Comparison of ENCODE assay signal across 20 cellular contexts in the genomic region with DNA sequence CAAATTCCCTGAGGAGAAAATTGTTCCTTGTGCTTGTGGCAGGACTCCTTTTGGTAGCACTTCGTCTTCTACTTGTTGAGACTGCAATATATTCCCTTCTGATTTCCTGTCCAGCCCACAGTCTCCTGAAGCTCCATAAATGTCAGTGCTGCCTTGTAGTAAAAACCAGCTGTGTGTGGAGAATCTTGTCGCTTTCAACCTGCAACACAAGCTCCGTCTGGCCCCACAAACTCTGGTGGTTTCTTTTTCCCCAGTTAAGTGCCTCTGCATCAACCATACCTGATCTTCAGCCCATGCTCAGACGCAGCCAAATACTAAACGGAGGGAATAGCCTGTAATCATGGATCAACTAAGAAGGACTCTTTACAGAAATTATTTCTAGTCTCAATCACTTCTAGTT.
A peak's percentile ranks its signal among the peaks of the same experiment; 100 is the strongest.
DNase-seq lines count a peak whose midpoint lies in the region; FAIRE-seq and TF ChIP-seq lines count a peak whose summit lies in the region.
"Had no signal": no experiment of that assay in that cellular context is flagged by ENCODE, and none has a peak within 500 bp of the region (broad histone marks: within the 10 kb centered on the region; RNA-seq: fewer than 3 reads in every experiment).

No MANE protein-coding gene starts in this region.

- H3K18ac ChIP-seq in mesenchymal stem cell (ENCODE audit: low read depth in 1 of 2, low read length in 2 of 2) = no peak overlapping the region

- H4K8ac ChIP-seq in mesenchymal stem cell (ENCODE audit: low read length) = no peak overlapping the region

- TF ChIP-seq CTCF in OCI-LY1 (IDR thresholded peaks at IDR 0.05; ENCODE audit: low read length) (no peak), choroid plexus epithelial cell (conservative IDR thresholded peaks at IDR 0.05; ENCODE audit: low read depth, low read length) (no peak), osteoblast (IDR thresholded peaks at IDR 0.05; ENCODE audit: extremely low read depth, low read depth, low read length) (no peak)

- peak overlapping the region; percentile 5; the same call in 1 of the 2 replicates for H3K4me2 ChIP-seq in OCI-LY1 (ENCODE audit: low read length)
- H3K4me2 ChIP-seq in mesenchymal stem cell (ENCODE audit: low read length, poor library complexity, severe bottlenecking) = no peak overlapping the region
- H3K4me2 ChIP-seq in osteoblast (ENCODE audit: insufficient read depth, low read length) = no peak overlapping the region

- H3K4me3 ChIP-seq in OCI-LY1 (ENCODE audit: low read depth, low read length, poor library complexity, severe bottlenecking) = no peak overlapping the region
- H3K4me3 ChIP-seq in choroid plexus epithelial cell (ENCODE audit: low read depth, low read length) = peak overlapping the region; percentile 30
- H3K4me3 ChIP-seq in mesenchymal stem cell (ENCODE audit: insufficient read depth in 1 of 2, low read depth in 1 of 2, low read length in 2 of 2) = no peak overlapping the region
- no peak overlapping the region for H3K4me3 ChIP-seq in osteoblast (ENCODE audit: insufficient read depth, low read length)

- no peak overlapping the region for H3K9ac ChIP-seq in OCI-LY1 (ENCODE audit: low read length)
- no peak overlapping the region for H3K9ac ChIP-seq in mesenchymal stem cell (ENCODE audit: low read length)

- H3K27me3 ChIP-seq in OCI-LY1 (ENCODE audit: insufficient read depth, low read length) = no peaks in the 10 kb centered on the region
- no peaks in the 10 kb centered on the region for H3K27me3 ChIP-seq in mesenchymal stem cell (ENCODE audit: control insufficient read depth in 1 of 2, insufficient read depth in 1 of 2, low read length in 2 of 2)
- H3K27me3 ChIP-seq in osteoblast (ENCODE audit: insufficient read depth, low read length) = no peaks in the 10 kb centered on the region

- H3K4me1 ChIP-seq in OCI-LY1 (ENCODE audit: insufficient read depth, low read length, severe bottlenecking) = peaks cover 5% of the 10 kb centered on the region
- H3K4me1 ChIP-seq in mesenchymal stem cell (ENCODE audit: control insufficient read depth, insufficient read depth, low read depth, low read length) = no peaks in the 10 kb centered on the region
- H3K4me1 ChIP-seq in osteoblast (ENCODE audit: insufficient read depth, low read length) = no peaks in the 10 kb centered on the region

- H2BK120ac ChIP-seq in mesenchymal stem cell (ENCODE audit: low read depth, low read length) = no peak overlapping the region

- no peaks in the 10 kb centered on the region for H3K79me1 ChIP-seq in mesenchymal stem cell (replicated peaks; ENCODE audit: low read length, poor library complexity, severe bottlenecking)

- H2AFZ ChIP-seq in OCI-LY1 (ENCODE audit: low read length) (peak overlapping the region; percentile 46), mesenchymal stem cell (ENCODE audit: low read depth, low read length) (no peak overlapping the region), osteoblast (ENCODE audit: low read length) (no peak overlapping the region)

- no peaks in the 10 kb centered on the region for H3K9me2 ChIP-seq in OCI-LY1 (ENCODE audit: low read depth, low read length)

- H2AK5ac ChIP-seq in mesenchymal stem cell (ENCODE audit: low read length, severe bottlenecking) = no peak overlapping the region

- no peak for FAIRE-seq in HTR-8/SVneo (lab: Jason Lieb, UNC)

- no peak overlapping the region for H2BK15ac ChIP-seq in mesenchymal stem cell (ENCODE audit: low read depth, poor library complexity, severe bottlenecking)

- no peak overlapping the region for H3K23ac ChIP-seq in mesenchymal stem cell (ENCODE audit: low read length in 2 of 2)

- H3K9me3 ChIP-seq in OCI-LY1 (ENCODE audit: low read length) = 0 out of 2 replicates have a peak, but pooled peaks cover 2% of the 10 kb centered on the region
- H3K9me3 ChIP-seq in mesenchymal stem cell (ENCODE audit: control insufficient read depth, low read length) = peaks cover 7% of the 10 kb centered on the region
- peaks cover 6% of the 10 kb centered on the region for H3K9me3 ChIP-seq in osteoblast (ENCODE audit: low read depth, low read length)

- H3K36me3 ChIP-seq in OCI-LY1 (ENCODE audit: insufficient read depth, low read length) = no peaks in the 10 kb centered on the region
- no peaks in the 10 kb centered on the region for H3K36me3 ChIP-seq in mesenchymal stem cell (ENCODE audit: control insufficient read depth in 1 of 2, insufficient read depth in 2 of 2, low read depth in 1 of 2, low read length in 2 of 2)
- H3K36me3 ChIP-seq in osteoblast (ENCODE audit: insufficient read depth, low read length) = no peaks in the 10 kb centered on the region

- no peak overlapping the region for H3K4ac ChIP-seq in mesenchymal stem cell (ENCODE audit: low read depth in 1 of 2, low read length in 2 of 2)

- H3K79me2 ChIP-seq in OCI-LY1 (ENCODE audit: insufficient read depth, low read length) (no peaks in the 10 kb centered on the region), osteoblast (ENCODE audit: insufficient read depth, low read length) (no peaks in the 10 kb centered on the region)

- no peak overlapping the region for H4K91ac ChIP-seq in mesenchymal stem cell (ENCODE audit: low read length)

- H3K14ac ChIP-seq in mesenchymal stem cell (ENCODE audit: low read length in 2 of 2) = no peak overlapping the region

- no peak overlapping the region for H2BK12ac ChIP-seq in mesenchymal stem cell (ENCODE audit: low read length in 2 of 2)

- H3K27ac ChIP-seq in OCI-LY1 (ENCODE audit: low read depth, low read length, poor library complexity, severe bottlenecking) = no peak overlapping the region
- H3K27ac ChIP-seq in mesenchymal stem cell (ENCODE audit: low read length, poor library complexity, severe bottlenecking) = no peak overlapping the region
- H3K27ac ChIP-seq in substantia nigra (ENCODE audit: low read depth, low read length, poor library complexity, severe bottlenecking) = no peak overlapping the region
- no peak overlapping the region for H3K27ac ChIP-seq in osteoblast (ENCODE audit: low read depth, low read length)

- no peaks in the 10 kb centered on the region for H3F3A ChIP-seq in OCI-LY1 (ENCODE audit: insufficient read depth, low read length)

- H4K20me1 ChIP-seq in OCI-LY1 (ENCODE audit: insufficient read depth, low read length) = no peaks in the 10 kb centered on the region
- H4K20me1 ChIP-seq in osteoblast (ENCODE audit: insufficient read depth, low read length) = no peaks in the 10 kb centered on the region

- DNase-seq in HCEC 1CT (peak; percentile 31), choroid plexus epithelial cell (ENCODE audit: low read depth) (peak; percentile 39), mesenchymal stem cell (peak; percentile 30), HTR-8/SVneo (ENCODE audit: insufficient read length, low spot score) (no peak), NCI-H524 treated with DMSO at 0.1 percent for 48 hours (lab: John Stamatoyannopoulos, UW) (no peak), substantia nigra (lab: John Stamatoyannopoulos, UW) (no peak), osteoblast (ENCODE audit: insufficient read length, low spot score, missing footprints) (no peak)
- DNase-seq: ACHN; Calu3; CD4-positive, alpha-beta T cell; DMS79 treated with DMSO at 0.1 percent for 48 hours; GDM1; H9; KBM-7; NCI-H1417; NCI-H2029; NCI-H2171 treated with DMSO at 0.1 percent for 48 hours; NCI-H510A; RPMI8226 had no signal

- 26% methylated on average over 5 of the region's 5 CpGs for WGBS in mesenchymal stem cell

- no peak overlapping the region for H2BK5ac ChIP-seq in mesenchymal stem cell (ENCODE audit: low read depth, low read length, poor library complexity, severe bottlenecking)

Comparison
In these comparisons a context has a peak if more than half of its experiments do, and no peak if none do; other contexts are left out.
1. DNase-seq: peak in HCEC 1CT (single experiment), choroid plexus epithelial cell (single experiment) and mesenchymal stem cell (single experiment); none in HTR-8/SVneo (single experiment), NCI-H524 treated with DMSO at 0.1 percent for 48 hours (single experiment), substantia nigra (0 of 49) and osteoblast (single experiment).